In genomic region chr19:38216785-38217746, GRCh38 we compare ENCODE assay signal across 18 cellular contexts. TPM values are rescaled to one million over a fixed set of nuclear protein-coding genes. Genes with fewer than 3 reads are reported as not detected.
DNase-seq lines count a peak whose midpoint lies in the region; TF ChIP-seq lines count a peak whose summit lies in the region.
"Had no signal": no experiment of that assay in that cellular context is flagged by ENCODE, and none has a peak within 500 bp of the region (broad histone marks: within the 10 kb centered on the region; RNA-seq: fewer than 3 reads in every experiment).

No MANE protein-coding gene starts in this region.

- DNase-seq in H7 = peak; percentile 76
- DNase-seq in NCI-H2227 treated with DMSO at 0.1 percent for 48 hours (lab: John Stamatoyannopoulos, UW) = peak; percentile 99
- DNase-seq in neural progenitor cell (ENCODE audit: low spot score) = no peak
- no peak for DNase-seq in effector memory CD4-positive, alpha-beta T cell
- DNase-seq in HuH-7.5 (ENCODE audit: low spot score) = no peak
- no peak for DNase-seq in osteocyte (ENCODE audit: extremely low spot score, unreplicated experiment)
- DNase-seq: ACHN; CD4-positive, CD25-positive, alpha-beta regulatory T cell; HCEC 1CT; NCI-H1436 treated with DMSO at 0.1 percent for 48 hours; NCI-H2081; NCI-H345; NCI-H526 treated with DMSO at 0.1 percent for 48 hours; PC-3 had no signal

- H3K9me3 Mint-ChIP-seq in neural progenitor cell = no peaks in the 10 kb centered on the region
- H3K9me3 Mint-ChIP-seq in osteocyte (ENCODE audit: unreplicated experiment) = no peaks in the 10 kb centered on the region

- H3K4me3 Mint-ChIP-seq in neural progenitor cell = no peak overlapping the region
- H3K4me3 Mint-ChIP-seq in osteocyte (ENCODE audit: unreplicated experiment) = no peak overlapping the region
- H3K4me3 Mint-ChIP-seq: CD4-positive, CD25-positive, alpha-beta regulatory T cell; IgD-negative memory B cell had no signal

- H3K27ac ChIP-seq in cingulate gyrus (ENCODE audit: low read depth, low read length) (peak overlapping the region; percentile 67), neural progenitor cell (no peak overlapping the region)
- no peak overlapping the region for H3K27ac ChIP-seq in effector memory CD4-positive, alpha-beta T cell (ENCODE audit: insufficient read depth, low read length, poor library complexity, severe bottlenecking)

- H3K4me1 Mint-ChIP-seq in neural progenitor cell (peaks cover 28% of the 10 kb centered on the region), osteocyte (ENCODE audit: unreplicated experiment) (peaks cover 2% of the 10 kb centered on the region)

- H3K9ac ChIP-seq in neural progenitor cell = no peak overlapping the region

- peaks cover 8% of the 10 kb centered on the region for H3F3A ChIP-seq in neural progenitor cell (ENCODE audit: low read depth)

- peaks cover under 1% of the 10 kb centered on the region for H3K4me1 ChIP-seq in neural progenitor cell
- H3K4me1 ChIP-seq in effector memory CD4-positive, alpha-beta T cell (ENCODE audit: control insufficient read depth, insufficient read depth, low read length, poor library complexity, severe bottlenecking) = peaks cover 10% of the 10 kb centered on the region

- no peaks in the 10 kb centered on the region for H4K20me1 ChIP-seq in neural progenitor cell (ENCODE audit: low read depth)

- H3K27me3 ChIP-seq in H7 (ENCODE audit: control insufficient read depth, insufficient read depth, low read length) = no peaks in the 10 kb centered on the region
- no peaks in the 10 kb centered on the region for H3K27me3 ChIP-seq in neural progenitor cell
- peaks cover under 1% of the 10 kb centered on the region for H3K27me3 ChIP-seq in effector memory CD4-positive, alpha-beta T cell (replicated peaks; ENCODE audit: control insufficient read depth, insufficient read depth, low read length, poor library complexity, severe bottlenecking)

- H3K4me2 ChIP-seq in neural progenitor cell = no peak overlapping the region

- H3K36me3 ChIP-seq in H7 (replicated peaks; ENCODE audit: control insufficient read depth, insufficient read depth, low read length) (no peaks in the 10 kb centered on the region), neural progenitor cell (no peaks in the 10 kb centered on the region)
- H3K36me3 ChIP-seq in effector memory CD4-positive, alpha-beta T cell (ENCODE audit: control insufficient read depth, insufficient read depth, low read length) = no peaks in the 10 kb centered on the region

- no peak overlapping the region for H2AFZ ChIP-seq in neural progenitor cell (replicated peaks)

- no peaks in the 10 kb centered on the region for H3K79me2 ChIP-seq in neural progenitor cell (ENCODE audit: low read depth)

- peak overlapping the region; percentile 42 for H3K27ac Mint-ChIP-seq in neural progenitor cell
- no peak overlapping the region for H3K27ac Mint-ChIP-seq in osteocyte (ENCODE audit: unreplicated experiment)
- H3K27ac Mint-ChIP-seq: CD4-positive, CD25-positive, alpha-beta regulatory T cell; IgD-negative memory B cell had no signal

- TF ChIP-seq CTCF in neural progenitor cell (IDR thresholded peaks at IDR 0.05) (no peak), osteocyte (IDR thresholded peaks at IDR 0.05) (no peak)

- H3K36me3 Mint-ChIP-seq in neural progenitor cell (peaks cover 11% of the 10 kb centered on the region), osteocyte (ENCODE audit: unreplicated experiment) (no peaks in the 10 kb centered on the region)
- H3K36me3 Mint-ChIP-seq: CD4-positive, CD25-positive, alpha-beta regulatory T cell; IgD-negative memory B cell had no signal

- H3K9me3 ChIP-seq in neural progenitor cell (ENCODE audit: low read depth) = no peaks in the 10 kb centered on the region
- H3K9me3 ChIP-seq in effector memory CD4-positive, alpha-beta T cell (ENCODE audit: control insufficient read depth, low read length) = no peaks in the 10 kb centered on the region

- H3K27me3 Mint-ChIP-seq in neural progenitor cell (ENCODE audit: insufficient read depth, low read depth) = peaks cover 2% of the 10 kb centered on the region
- no peaks in the 10 kb centered on the region for H3K27me3 Mint-ChIP-seq in osteocyte (ENCODE audit: unreplicated experiment)

- H3K4me3 ChIP-seq in H7 (ENCODE audit: insufficient read depth, low read depth, low read length) = no peak overlapping the region
- H3K4me3 ChIP-seq in neural progenitor cell = no peak overlapping the region
- no peak overlapping the region for H3K4me3 ChIP-seq in effector memory CD4-positive, alpha-beta T cell (ENCODE audit: insufficient read depth, low read depth, low read length, poor library complexity, severe bottlenecking)

RNA-seq across cellular contexts. Expression of gene DPF1, which starts 7.0 kb away (rescaled TPM):
- total RNA-seq in H7 (2014; rRNA removed; shearing (Covaris generic)) = 3.0 and 5.5 TPM in 2 replicates
- total RNA-seq in neural progenitor cell (ENCODE audit: low replicate concordance) (3.4 and 6.5 TPM in 2 replicates), osteocyte (0.63 and 2.2 TPM in 2 replicates)
- total RNA-seq: CD4-positive, CD25-positive, alpha-beta regulatory T cell had no signal

RNA-seq across cellular contexts. Expression of gene PPP1R14A, which starts 39.1 kb away (rescaled TPM):
- 3.5 and 3.7 TPM in 2 replicates for total RNA-seq in H7 (2014; rRNA removed; shearing (Covaris generic))
- total RNA-seq in neural progenitor cell (ENCODE audit: low replicate concordance) (2.0 and 4.2 TPM in 2 replicates), osteocyte (45.1 TPM in 2 replicates)
- total RNA-seq: Daoy, PC-3, SK-MEL-5 had no signal

RNA-seq across cellular contexts. Expression of gene SPINT2, which starts 47.3 kb away (rescaled TPM):
- total RNA-seq in H7 (2014; rRNA removed; shearing (Covaris generic)) = 143 and 153 TPM in 2 replicates
- total RNA-seq in neural progenitor cell (ENCODE audit: low replicate concordance) (71.0 and 177 TPM in 2 replicates), osteocyte (29.5 and 30.4 TPM in 2 replicates)
- total RNA-seq: SK-MEL-5 had no signal

Comparison
In these comparisons a context has a peak if more than half of its experiments do, and no peak if none do; other contexts are left out.
1. DNase-seq: peak in H7 (single experiment) and NCI-H2227 treated with DMSO at 0.1 percent for 48 hours (single experiment); none in neural progenitor cell (single experiment), effector memory CD4-positive, alpha-beta T cell (0 of 3), HuH-7.5 (single experiment) and osteocyte (single experiment).